ENCODE assay signal across 8 cellular contexts in the genomic region with DNA sequence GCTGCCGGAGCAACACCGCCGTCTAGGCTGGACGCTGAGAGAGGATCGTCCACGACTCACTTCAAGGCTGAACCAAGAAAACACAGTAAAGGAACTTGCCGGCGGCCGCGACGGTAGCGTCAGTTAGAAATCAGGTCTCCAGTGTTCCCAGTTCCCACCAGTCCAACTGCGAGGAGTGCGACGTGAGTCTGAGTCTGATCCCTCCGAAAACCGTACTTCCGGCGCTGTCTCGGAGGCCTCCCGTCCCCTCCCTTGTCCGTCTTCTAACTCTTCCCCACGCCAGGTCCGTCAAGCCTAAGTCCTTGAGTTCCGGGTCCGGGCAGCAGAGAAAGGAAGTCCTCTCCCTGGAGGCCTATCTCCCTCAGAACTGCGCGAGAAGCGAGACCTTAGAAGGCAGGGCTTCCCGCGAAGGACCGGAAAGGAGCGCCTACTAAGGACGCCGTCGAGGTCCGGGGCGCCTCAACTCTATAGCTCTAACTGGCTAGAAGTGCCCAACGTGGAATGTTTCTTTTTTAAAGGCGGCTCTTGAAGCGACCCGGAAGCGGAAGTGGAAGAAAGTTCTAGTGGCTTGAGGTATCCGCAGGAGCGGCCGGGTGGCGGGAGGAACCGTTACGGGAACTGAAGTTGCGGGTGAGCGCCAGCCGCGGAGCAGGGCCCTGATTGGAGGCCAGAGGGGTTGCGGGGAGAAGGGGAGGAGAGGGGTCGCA. TPM values are rescaled to one million over a fixed set of nuclear protein-coding genes. Genes with fewer than 3 reads are reported as not detected.
DNase-seq lines count a peak whose midpoint lies in the region; ATAC-seq and TF ChIP-seq lines count a peak whose summit lies in the region.

A gene with protein sequence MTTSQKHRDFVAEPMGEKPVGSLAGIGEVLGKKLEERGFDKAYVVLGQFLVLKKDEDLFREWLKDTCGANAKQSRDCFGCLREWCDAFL (plus strand): TSS at position 563 of the 707 bp plus-strand sequence. CDS start 748 bp downstream, outside the sequence.
A gene with protein sequence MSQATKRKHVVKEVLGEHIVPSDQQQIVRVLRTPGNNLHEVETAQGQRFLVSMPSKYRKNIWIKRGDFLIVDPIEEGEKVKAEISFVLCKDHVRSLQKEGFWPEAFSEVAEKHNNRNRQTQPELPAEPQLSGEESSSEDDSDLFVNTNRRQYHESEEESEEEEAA (minus strand): TSS at position 217 of the 707 bp plus-strand sequence. CDS start 1,768 bp downstream, outside the sequence.

- peaks cover 37% of the 10 kb centered on the region for H3K4me1 Mint-ChIP-seq in activated naive CD4-positive, alpha-beta T cell treated with anti-CD3 and anti-CD28 coated beads, Interleukin-2, amount 50 U/mL, for 24 hours

- peak within 1 kb of the TSS; percentile 100 for H3K4me3 Mint-ChIP-seq in activated naive CD4-positive, alpha-beta T cell treated with anti-CD3 and anti-CD28 coated beads, Interleukin-2, amount 50 U/mL, for 24 hours

- no peaks in the 10 kb centered on the region for H3K9me3 Mint-ChIP-seq in activated naive CD4-positive, alpha-beta T cell treated with anti-CD3 and anti-CD28 coated beads, Interleukin-2, amount 50 U/mL, for 24 hours

- ATAC-seq in HG02642 (IDR thresholded peaks at IDR 0.05; ENCODE audit: poor library complexity, unreplicated experiment) (peak; percentile 83), omental fat pad (ENCODE audit: low FRiP score) (peak; percentile 93)

- H3K4me3 ChIP-seq in GM08714 (ENCODE audit: low read length): peak within 1 kb of the TSS; percentile 75

- H3K27ac Mint-ChIP-seq in activated naive CD4-positive, alpha-beta T cell treated with anti-CD3 and anti-CD28 coated beads, Interleukin-2, amount 50 U/mL, for 24 hours: peak within 1 kb of the TSS; percentile 99

- H3K36me3 Mint-ChIP-seq in activated naive CD4-positive, alpha-beta T cell treated with anti-CD3 and anti-CD28 coated beads, Interleukin-2, amount 50 U/mL, for 24 hours: peaks cover 19% of the 10 kb centered on the region

- DNase-seq in NCI-H1105 (lab: John Stamatoyannopoulos, UW): peak; percentile 99
- peak; percentile 97 for DNase-seq in SKM-1 (lab: John Stamatoyannopoulos, UW; ENCODE audit: unreplicated experiment)
- DNase-seq in glomerular visceral epithelial cell (ENCODE audit: extremely low spot score): peak; percentile 96
- DNase-seq in omental fat pad (ENCODE audit: low spot score): peak; percentile 79

- TF ChIP-seq CTCF in omental fat pad (IDR thresholded peaks at IDR 0.05): no peak

- H3K27ac ChIP-seq in temporal lobe (ENCODE audit: low read depth, low read length): peak within 1 kb of the TSS; percentile 95

- no peaks in the 10 kb centered on the region for H3K27me3 Mint-ChIP-seq in activated naive CD4-positive, alpha-beta T cell treated with anti-CD3 and anti-CD28 coated beads, Interleukin-2, amount 50 U/mL, for 24 hours

RNA-seq across cellular contexts. Expression of the first gene that starts in this region (rescaled TPM):
- total RNA-seq in omental fat pad: 10 to 100 TPM; 24.6 to 40.8 (median 33.0) TPM
- total RNA-seq in temporal lobe: 14.5 TPM

RNA-seq across cellular contexts. Expression of the second gene that starts in this region (rescaled TPM):
- 10 to 100 TPM; 24.6 to 58.2 (median 28.8) TPM for total RNA-seq in omental fat pad
- 22.9 TPM for total RNA-seq in temporal lobe

Comparison
In these comparisons a context has a peak if more than half of its experiments do, and no peak if none do; other contexts are left out.
1. Peak in every context shown above with its lines: DNase-seq, ATAC-seq, H3K4me3 ChIP-seq and H3K27ac ChIP-seq.